ENCODE assay signal across 1 cellular context in the genomic region with DNA sequence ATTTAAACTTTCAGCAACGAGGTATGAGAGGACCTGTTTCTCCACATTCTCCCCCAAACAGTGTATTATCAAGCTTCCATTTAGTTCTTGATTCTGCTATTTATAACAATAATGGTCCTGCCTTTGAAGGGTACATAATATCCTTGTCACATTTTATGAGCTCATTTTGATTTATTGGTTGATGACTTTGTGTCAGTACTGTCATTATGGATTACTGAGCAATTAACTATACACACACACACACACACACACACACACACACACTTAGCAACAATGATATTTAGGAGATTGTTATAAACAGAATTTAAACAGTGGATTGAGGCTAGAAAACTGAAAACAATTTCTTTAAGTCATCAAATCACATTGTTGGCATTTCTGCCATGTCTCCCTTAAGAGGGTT.
A peak's percentile ranks its signal among the peaks of the same experiment; 100 is the strongest.
TF ChIP-seq lines count a peak whose summit lies in the region.

No MANE protein-coding gene starts in this region.

TF ChIP-seq in HEK293, 187 proteins besides CTCF, POLR2A, EP300 and RAD21 (continued from another document and continues in another):
- TF ChIP-seq, protein P1, sequence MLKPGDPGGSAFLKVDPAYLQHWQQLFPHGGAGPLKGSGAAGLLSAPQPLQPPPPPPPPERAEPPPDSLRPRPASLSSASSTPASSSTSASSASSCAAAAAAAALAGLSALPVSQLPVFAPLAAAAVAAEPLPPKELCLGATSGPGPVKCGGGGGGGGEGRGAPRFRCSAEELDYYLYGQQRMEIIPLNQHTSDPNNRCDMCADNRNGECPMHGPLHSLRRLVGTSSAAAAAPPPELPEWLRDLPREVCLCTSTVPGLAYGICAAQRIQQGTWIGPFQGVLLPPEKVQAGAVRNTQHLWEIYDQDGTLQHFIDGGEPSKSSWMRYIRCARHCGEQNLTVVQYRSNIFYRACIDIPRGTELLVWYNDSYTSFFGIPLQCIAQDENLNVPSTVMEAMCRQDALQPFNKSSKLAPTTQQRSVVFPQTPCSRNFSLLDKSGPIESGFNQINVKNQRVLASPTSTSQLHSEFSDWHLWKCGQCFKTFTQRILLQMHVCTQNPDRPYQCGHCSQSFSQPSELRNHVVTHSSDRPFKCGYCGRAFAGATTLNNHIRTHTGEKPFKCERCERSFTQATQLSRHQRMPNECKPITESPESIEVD (tag by site-specific recombination; IDR thresholded peaks at IDR 0.05): peak; percentile 74
- peak; percentile 59; the same call in 1 of the 2 replicates for TF ChIP-seq TCF7L2 (IDR thresholded peaks at IDR 0.05; ENCODE audit: borderline replicate concordance, low read depth, low read length)
- TF ChIP-seq, protein P2, sequence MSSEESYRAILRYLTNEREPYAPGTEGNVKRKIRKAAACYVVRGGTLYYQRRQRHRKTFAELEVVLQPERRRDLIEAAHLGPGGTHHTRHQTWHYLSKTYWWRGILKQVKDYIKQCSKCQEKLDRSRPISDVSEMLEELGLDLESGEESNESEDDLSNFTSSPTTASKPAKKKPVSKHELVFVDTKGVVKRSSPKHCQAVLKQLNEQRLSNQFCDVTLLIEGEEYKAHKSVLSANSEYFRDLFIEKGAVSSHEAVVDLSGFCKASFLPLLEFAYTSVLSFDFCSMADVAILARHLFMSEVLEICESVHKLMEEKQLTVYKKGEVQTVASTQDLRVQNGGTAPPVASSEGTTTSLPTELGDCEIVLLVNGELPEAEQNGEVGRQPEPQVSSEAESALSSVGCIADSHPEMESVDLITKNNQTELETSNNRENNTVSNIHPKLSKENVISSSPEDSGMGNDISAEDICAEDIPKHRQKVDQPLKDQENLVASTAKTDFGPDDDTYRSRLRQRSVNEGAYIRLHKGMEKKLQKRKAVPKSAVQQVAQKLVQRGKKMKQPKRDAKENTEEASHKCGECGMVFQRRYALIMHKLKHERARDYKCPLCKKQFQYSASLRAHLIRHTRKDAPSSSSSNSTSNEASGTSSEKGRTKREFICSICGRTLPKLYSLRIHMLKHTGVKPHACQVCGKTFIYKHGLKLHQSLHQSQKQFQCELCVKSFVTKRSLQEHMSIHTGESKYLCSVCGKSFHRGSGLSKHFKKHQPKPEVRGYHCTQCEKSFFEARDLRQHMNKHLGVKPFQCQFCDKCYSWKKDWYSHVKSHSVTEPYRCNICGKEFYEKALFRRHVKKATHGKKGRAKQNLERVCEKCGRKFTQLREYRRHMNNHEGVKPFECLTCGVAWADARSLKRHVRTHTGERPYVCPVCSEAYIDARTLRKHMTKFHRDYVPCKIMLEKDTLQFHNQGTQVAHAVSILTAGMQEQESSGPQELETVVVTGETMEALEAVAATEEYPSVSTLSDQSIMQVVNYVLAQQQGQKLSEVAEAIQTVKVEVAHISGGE (tag by site-specific recombination; conservative IDR thresholded peaks at IDR 0.05; ENCODE audit: low read depth): no peak
- peak; percentile 88 for TF ChIP-seq BCL11B (tag by site-specific recombination; IDR thresholded peaks at IDR 0.05; ENCODE audit: low read depth)
- TF ChIP-seq, protein P3, sequence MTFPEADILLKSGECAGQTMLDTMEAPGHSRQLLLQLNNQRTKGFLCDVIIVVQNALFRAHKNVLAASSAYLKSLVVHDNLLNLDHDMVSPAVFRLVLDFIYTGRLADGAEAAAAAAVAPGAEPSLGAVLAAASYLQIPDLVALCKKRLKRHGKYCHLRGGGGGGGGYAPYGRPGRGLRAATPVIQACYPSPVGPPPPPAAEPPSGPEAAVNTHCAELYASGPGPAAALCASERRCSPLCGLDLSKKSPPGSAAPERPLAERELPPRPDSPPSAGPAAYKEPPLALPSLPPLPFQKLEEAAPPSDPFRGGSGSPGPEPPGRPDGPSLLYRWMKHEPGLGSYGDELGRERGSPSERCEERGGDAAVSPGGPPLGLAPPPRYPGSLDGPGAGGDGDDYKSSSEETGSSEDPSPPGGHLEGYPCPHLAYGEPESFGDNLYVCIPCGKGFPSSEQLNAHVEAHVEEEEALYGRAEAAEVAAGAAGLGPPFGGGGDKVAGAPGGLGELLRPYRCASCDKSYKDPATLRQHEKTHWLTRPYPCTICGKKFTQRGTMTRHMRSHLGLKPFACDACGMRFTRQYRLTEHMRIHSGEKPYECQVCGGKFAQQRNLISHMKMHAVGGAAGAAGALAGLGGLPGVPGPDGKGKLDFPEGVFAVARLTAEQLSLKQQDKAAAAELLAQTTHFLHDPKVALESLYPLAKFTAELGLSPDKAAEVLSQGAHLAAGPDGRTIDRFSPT (tag by site-specific recombination; IDR thresholded peaks at IDR 0.05): peak; percentile 38; the same call in 1 of the 2 replicates
- TF ChIP-seq GLIS2 (tag by site-specific recombination; IDR thresholded peaks at IDR 0.05): no peak
- TF ChIP-seq, protein P4, sequence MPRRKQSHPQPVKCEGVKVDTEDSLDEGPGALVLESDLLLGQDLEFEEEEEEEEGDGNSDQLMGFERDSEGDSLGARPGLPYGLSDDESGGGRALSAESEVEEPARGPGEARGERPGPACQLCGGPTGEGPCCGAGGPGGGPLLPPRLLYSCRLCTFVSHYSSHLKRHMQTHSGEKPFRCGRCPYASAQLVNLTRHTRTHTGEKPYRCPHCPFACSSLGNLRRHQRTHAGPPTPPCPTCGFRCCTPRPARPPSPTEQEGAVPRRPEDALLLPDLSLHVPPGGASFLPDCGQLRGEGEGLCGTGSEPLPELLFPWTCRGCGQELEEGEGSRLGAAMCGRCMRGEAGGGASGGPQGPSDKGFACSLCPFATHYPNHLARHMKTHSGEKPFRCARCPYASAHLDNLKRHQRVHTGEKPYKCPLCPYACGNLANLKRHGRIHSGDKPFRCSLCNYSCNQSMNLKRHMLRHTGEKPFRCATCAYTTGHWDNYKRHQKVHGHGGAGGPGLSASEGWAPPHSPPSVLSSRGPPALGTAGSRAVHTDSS (tag by site-specific recombination; IDR thresholded peaks at IDR 0.05): no peak
- TF ChIP-seq, protein P5, sequence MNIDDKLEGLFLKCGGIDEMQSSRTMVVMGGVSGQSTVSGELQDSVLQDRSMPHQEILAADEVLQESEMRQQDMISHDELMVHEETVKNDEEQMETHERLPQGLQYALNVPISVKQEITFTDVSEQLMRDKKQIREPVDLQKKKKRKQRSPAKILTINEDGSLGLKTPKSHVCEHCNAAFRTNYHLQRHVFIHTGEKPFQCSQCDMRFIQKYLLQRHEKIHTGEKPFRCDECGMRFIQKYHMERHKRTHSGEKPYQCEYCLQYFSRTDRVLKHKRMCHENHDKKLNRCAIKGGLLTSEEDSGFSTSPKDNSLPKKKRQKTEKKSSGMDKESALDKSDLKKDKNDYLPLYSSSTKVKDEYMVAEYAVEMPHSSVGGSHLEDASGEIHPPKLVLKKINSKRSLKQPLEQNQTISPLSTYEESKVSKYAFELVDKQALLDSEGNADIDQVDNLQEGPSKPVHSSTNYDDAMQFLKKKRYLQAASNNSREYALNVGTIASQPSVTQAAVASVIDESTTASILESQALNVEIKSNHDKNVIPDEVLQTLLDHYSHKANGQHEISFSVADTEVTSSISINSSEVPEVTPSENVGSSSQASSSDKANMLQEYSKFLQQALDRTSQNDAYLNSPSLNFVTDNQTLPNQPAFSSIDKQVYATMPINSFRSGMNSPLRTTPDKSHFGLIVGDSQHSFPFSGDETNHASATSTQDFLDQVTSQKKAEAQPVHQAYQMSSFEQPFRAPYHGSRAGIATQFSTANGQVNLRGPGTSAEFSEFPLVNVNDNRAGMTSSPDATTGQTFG (tag by site-specific recombination; IDR thresholded peaks at IDR 0.05; ENCODE audit: borderline replicate concordance): peak; percentile 91; the same call in 1 of the 2 replicates
- TF ChIP-seq, protein P6, sequence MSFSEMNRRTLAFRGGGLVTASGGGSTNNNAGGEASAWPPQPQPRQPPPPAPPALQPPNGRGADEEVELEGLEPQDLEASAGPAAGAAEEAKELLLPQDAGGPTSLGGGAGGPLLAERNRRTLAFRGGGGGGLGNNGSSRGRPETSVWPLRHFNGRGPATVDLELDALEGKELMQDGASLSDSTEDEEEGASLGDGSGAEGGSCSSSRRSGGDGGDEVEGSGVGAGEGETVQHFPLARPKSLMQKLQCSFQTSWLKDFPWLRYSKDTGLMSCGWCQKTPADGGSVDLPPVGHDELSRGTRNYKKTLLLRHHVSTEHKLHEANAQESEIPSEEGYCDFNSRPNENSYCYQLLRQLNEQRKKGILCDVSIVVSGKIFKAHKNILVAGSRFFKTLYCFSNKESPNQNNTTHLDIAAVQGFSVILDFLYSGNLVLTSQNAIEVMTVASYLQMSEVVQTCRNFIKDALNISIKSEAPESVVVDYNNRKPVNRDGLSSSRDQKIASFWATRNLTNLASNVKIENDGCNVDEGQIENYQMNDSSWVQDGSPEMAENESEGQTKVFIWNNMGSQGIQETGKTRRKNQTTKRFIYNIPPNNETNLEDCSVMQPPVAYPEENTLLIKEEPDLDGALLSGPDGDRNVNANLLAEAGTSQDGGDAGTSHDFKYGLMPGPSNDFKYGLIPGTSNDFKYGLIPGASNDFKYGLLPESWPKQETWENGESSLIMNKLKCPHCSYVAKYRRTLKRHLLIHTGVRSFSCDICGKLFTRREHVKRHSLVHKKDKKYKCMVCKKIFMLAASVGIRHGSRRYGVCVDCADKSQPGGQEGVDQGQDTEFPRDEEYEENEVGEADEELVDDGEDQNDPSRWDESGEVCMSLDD (tag by site-specific recombination; IDR thresholded peaks at IDR 0.05): no peak
- TF ChIP-seq, protein P7, sequence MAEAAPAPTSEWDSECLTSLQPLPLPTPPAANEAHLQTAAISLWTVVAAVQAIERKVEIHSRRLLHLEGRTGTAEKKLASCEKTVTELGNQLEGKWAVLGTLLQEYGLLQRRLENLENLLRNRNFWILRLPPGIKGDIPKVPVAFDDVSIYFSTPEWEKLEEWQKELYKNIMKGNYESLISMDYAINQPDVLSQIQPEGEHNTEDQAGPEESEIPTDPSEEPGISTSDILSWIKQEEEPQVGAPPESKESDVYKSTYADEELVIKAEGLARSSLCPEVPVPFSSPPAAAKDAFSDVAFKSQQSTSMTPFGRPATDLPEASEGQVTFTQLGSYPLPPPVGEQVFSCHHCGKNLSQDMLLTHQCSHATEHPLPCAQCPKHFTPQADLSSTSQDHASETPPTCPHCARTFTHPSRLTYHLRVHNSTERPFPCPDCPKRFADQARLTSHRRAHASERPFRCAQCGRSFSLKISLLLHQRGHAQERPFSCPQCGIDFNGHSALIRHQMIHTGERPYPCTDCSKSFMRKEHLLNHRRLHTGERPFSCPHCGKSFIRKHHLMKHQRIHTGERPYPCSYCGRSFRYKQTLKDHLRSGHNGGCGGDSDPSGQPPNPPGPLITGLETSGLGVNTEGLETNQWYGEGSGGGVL (tag by site-specific recombination; IDR thresholded peaks at IDR 0.05): peak; percentile 71
- TF ChIP-seq, protein P8, sequence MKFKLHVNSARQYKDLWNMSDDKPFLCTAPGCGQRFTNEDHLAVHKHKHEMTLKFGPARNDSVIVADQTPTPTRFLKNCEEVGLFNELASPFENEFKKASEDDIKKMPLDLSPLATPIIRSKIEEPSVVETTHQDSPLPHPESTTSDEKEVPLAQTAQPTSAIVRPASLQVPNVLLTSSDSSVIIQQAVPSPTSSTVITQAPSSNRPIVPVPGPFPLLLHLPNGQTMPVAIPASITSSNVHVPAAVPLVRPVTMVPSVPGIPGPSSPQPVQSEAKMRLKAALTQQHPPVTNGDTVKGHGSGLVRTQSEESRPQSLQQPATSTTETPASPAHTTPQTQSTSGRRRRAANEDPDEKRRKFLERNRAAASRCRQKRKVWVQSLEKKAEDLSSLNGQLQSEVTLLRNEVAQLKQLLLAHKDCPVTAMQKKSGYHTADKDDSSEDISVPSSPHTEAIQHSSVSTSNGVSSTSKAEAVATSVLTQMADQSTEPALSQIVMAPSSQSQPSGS (tag by site-specific recombination; IDR thresholded peaks at IDR 0.05; ENCODE audit: low read depth): peak; percentile 67
- no peak for TF ChIP-seq GLIS1 (tag by site-specific recombination; IDR thresholded peaks at IDR 0.05)
- TF ChIP-seq, protein P9, sequence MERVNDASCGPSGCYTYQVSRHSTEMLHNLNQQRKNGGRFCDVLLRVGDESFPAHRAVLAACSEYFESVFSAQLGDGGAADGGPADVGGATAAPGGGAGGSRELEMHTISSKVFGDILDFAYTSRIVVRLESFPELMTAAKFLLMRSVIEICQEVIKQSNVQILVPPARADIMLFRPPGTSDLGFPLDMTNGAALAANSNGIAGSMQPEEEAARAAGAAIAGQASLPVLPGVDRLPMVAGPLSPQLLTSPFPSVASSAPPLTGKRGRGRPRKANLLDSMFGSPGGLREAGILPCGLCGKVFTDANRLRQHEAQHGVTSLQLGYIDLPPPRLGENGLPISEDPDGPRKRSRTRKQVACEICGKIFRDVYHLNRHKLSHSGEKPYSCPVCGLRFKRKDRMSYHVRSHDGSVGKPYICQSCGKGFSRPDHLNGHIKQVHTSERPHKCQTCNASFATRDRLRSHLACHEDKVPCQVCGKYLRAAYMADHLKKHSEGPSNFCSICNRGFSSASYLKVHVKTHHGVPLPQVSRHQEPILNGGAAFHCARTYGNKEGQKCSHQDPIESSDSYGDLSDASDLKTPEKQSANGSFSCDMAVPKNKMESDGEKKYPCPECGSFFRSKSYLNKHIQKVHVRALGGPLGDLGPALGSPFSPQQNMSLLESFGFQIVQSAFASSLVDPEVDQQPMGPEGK (tag by site-specific recombination; IDR thresholded peaks at IDR 0.05): no peak
- 0 out of 2 replicates have a peak, but pooled peaks have one; percentile 41 for TF ChIP-seq ZBTB17 (tag by site-specific recombination; IDR thresholded peaks at IDR 0.05)
- peak; percentile 66; the same call in 1 of the 2 replicates for TF ChIP-seq ZNF112 (tag by site-specific recombination; IDR thresholded peaks at IDR 0.05)
- TF ChIP-seq ZNF239 (tag by site-specific recombination; IDR thresholded peaks at IDR 0.05): no peak
- peak; percentile 74; the same call in 1 of the 2 replicates for TF ChIP-seq YY2 (tag by site-specific recombination; IDR thresholded peaks at IDR 0.05)
- TF ChIP-seq FEZF1 (tag by site-specific recombination; IDR thresholded peaks at IDR 0.05): peak; percentile 63
- no peak for TF ChIP-seq ZNF768 (tag by site-specific recombination; IDR thresholded peaks at IDR 0.05)
- TF ChIP-seq, protein P10, sequence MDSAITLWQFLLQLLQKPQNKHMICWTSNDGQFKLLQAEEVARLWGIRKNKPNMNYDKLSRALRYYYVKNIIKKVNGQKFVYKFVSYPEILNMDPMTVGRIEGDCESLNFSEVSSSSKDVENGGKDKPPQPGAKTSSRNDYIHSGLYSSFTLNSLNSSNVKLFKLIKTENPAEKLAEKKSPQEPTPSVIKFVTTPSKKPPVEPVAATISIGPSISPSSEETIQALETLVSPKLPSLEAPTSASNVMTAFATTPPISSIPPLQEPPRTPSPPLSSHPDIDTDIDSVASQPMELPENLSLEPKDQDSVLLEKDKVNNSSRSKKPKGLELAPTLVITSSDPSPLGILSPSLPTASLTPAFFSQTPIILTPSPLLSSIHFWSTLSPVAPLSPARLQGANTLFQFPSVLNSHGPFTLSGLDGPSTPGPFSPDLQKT (IDR thresholded peaks at IDR 0.05; ENCODE audit: borderline replicate concordance, low read depth, low read length): no peak
- peak; percentile 59 for TF ChIP-seq OSR2 (tag by site-specific recombination; IDR thresholded peaks at IDR 0.05)
- TF ChIP-seq ZIC2 (tag by site-specific recombination; IDR thresholded peaks at IDR 0.05): no peak
- TF ChIP-seq ZNF366 (tag by site-specific recombination; conservative IDR thresholded peaks at IDR 0.05): peak; percentile 81
- TF ChIP-seq ZNF621 (tag by site-specific recombination; IDR thresholded peaks at IDR 0.05): peak; percentile 96
- TF ChIP-seq ZNF701 (tag by site-specific recombination; IDR thresholded peaks at IDR 0.05): no peak
- TF ChIP-seq SP7 (tag by site-specific recombination; IDR thresholded peaks at IDR 0.05): peak; percentile 97
- no peak for TF ChIP-seq HOXC10 (CRISPR knock-in tag; IDR thresholded peaks at IDR 0.05)
- TF ChIP-seq SALL2 (tag by site-specific recombination; IDR thresholded peaks at IDR 0.05; ENCODE audit: borderline replicate concordance): peak; percentile 97
- TF ChIP-seq ZNF791 (tag by site-specific recombination; IDR thresholded peaks at IDR 0.05): no peak
